ENCODE assay signal across 8 cellular contexts in genomic region chr20:309841-310644, GRCh38. TPM values are rescaled to one million over a fixed set of nuclear protein-coding genes. Genes with fewer than 3 reads are reported as not detected.
DNase-seq lines count a peak whose midpoint lies in the region; ATAC-seq and TF ChIP-seq lines count a peak whose summit lies in the region.

No MANE protein-coding gene starts in this region.

- H3K18ac ChIP-seq in mesenchymal stem cell (ENCODE audit: low read depth in 1 of 2, low read length in 2 of 2), result peak overlapping the region; percentile 86 to 92

- H2AFZ ChIP-seq in mesenchymal stem cell (ENCODE audit: low read depth, low read length), result peak overlapping the region; percentile 43

- no peaks in the 10 kb centered on the region for H3K36me3 Mint-ChIP-seq in endodermal cell (ENCODE audit: low read depth)

- peak overlapping the region; percentile 96 for H3K9ac ChIP-seq in endodermal cell (ENCODE audit: extremely low read depth, low read length, poor library complexity, severe bottlenecking)
- peak overlapping the region; percentile 96 for H3K9ac ChIP-seq in mesenchymal stem cell (ENCODE audit: low read length)

- H3K27ac ChIP-seq in endodermal cell (ENCODE audit: low read depth, low read length) (peak overlapping the region; percentile 100), mesenchymal stem cell (ENCODE audit: low read length, poor library complexity, severe bottlenecking) (peak overlapping the region; percentile 91)

- no peaks in the 10 kb centered on the region for H3K9me3 Mint-ChIP-seq in endodermal cell

- no peaks in the 10 kb centered on the region for H3K36me3 ChIP-seq in endodermal cell (ENCODE audit: control insufficient read depth, insufficient read depth, low read length)
- no peaks in the 10 kb centered on the region for H3K36me3 ChIP-seq in mesenchymal stem cell (ENCODE audit: control insufficient read depth in 1 of 2, insufficient read depth in 2 of 2, low read depth in 1 of 2, low read length in 2 of 2)

- H3K4me3 ChIP-seq in AG04449 (ENCODE audit: low read depth, low read length), result peak overlapping the region; percentile 57
- peak overlapping the region; percentile 86 for H3K4me3 ChIP-seq in endodermal cell (ENCODE audit: low read length)
- H3K4me3 ChIP-seq in mesenchymal stem cell (ENCODE audit: insufficient read depth in 1 of 2, low read depth in 1 of 2, low read length in 2 of 2), result peak overlapping the region; percentile 47 to 78

- no peak overlapping the region for H2AK5ac ChIP-seq in mesenchymal stem cell (ENCODE audit: low read length, severe bottlenecking)

- POLR2A ChIA-PET in AG04449 (lab: Yijun Ruan, JAX), result interaction anchor here (1.0 to 3.0 kb wide), 4 partner anchors 10 to 37 kb away, joined by 4 to 17 read pairs (median 12); partner anchors contain the start of gene SOX12

- peak overlapping the region; percentile 89 for H3K4me2 ChIP-seq in mesenchymal stem cell (ENCODE audit: low read length, poor library complexity, severe bottlenecking)

- TF ChIP-seq CTCF in AG04449 (IDR thresholded peaks at IDR 0.05; ENCODE audit: insufficient read depth, low read length, missing control alignments) (no peak), endodermal cell (conservative IDR thresholded peaks at IDR 0.05) (no peak)

- H3K4me1 ChIP-seq in endodermal cell (ENCODE audit: control insufficient read depth, insufficient read depth, low read length) (no peaks in the 10 kb centered on the region), mesenchymal stem cell (ENCODE audit: control insufficient read depth, insufficient read depth, low read depth, low read length) (peaks cover 5% of the 10 kb centered on the region)

- DNase-seq in AG04449 (ENCODE audit: low read depth, low spot score) (peak; percentile 95), NCI-H524 (lab: John Stamatoyannopoulos, UW) (peak; percentile 100), endodermal cell (peak; percentile 100), mesenchymal stem cell (peak; percentile 100)
- DNase-seq in activated CD8-positive, alpha-beta memory T cell treated with anti-CD3 and anti-CD28 coated beads for 4 hours (ENCODE audit: low read depth in 2 of 2), result peak; percentile 39 to 69
- peak; percentile 68 to 87 (median 80) for DNase-seq in stimulated activated CD4-positive, alpha-beta T cell treated with anti-CD3 and anti-CD28 coated beads, TNF-alpha, amount 100 ng/mL, for 48 hours (ENCODE audit: low read depth in 3 of 3)

- H3K4ac ChIP-seq in mesenchymal stem cell (ENCODE audit: low read depth in 1 of 2, low read length in 2 of 2), result peak overlapping the region; percentile 48 to 96

- ATAC-seq in GM18868 (IDR thresholded peaks at IDR 0.05; ENCODE audit: unreplicated experiment) (peak; percentile 95), HG03135 (IDR thresholded peaks at IDR 0.05; ENCODE audit: unreplicated experiment) (peak; percentile 96)

- H3K4me1 Mint-ChIP-seq in endodermal cell, result peaks cover 11% of the 10 kb centered on the region

- peak overlapping the region; percentile 66 for H3K4me3 Mint-ChIP-seq in endodermal cell

- 3 to 6% methylated on average over 13 to 30 of the region's 31 CpGs for WGBS in endodermal cell (ENCODE audit: insufficient coverage in 1 of 2, insufficient read length in 1 of 2), 2 experiments
- under 1% methylated on average over 29 of the region's 31 CpGs for WGBS in mesenchymal stem cell

- H4K8ac ChIP-seq in mesenchymal stem cell (ENCODE audit: low read length), result peak overlapping the region; percentile 89

- H2BK5ac ChIP-seq in mesenchymal stem cell (ENCODE audit: low read depth, low read length, poor library complexity, severe bottlenecking), result peak overlapping the region; percentile 81

- peaks cover 5% of the 10 kb centered on the region for H3K27me3 Mint-ChIP-seq in endodermal cell (ENCODE audit: insufficient read depth)

- peak overlapping the region; percentile 92 for H3K27ac Mint-ChIP-seq in endodermal cell

- H4K91ac ChIP-seq in mesenchymal stem cell (ENCODE audit: low read length), result peak overlapping the region; percentile 90

- H2BK120ac ChIP-seq in mesenchymal stem cell (ENCODE audit: low read depth, low read length), result peak overlapping the region; percentile 89

- H2BK15ac ChIP-seq in mesenchymal stem cell (ENCODE audit: low read depth, poor library complexity, severe bottlenecking), result peak overlapping the region; percentile 12

- peak overlapping the region; percentile 51 to 90 for H2BK12ac ChIP-seq in mesenchymal stem cell (ENCODE audit: low read length in 2 of 2)

- no peaks in the 10 kb centered on the region for H3K79me1 ChIP-seq in mesenchymal stem cell (replicated peaks; ENCODE audit: low read length, poor library complexity, severe bottlenecking)

- CTCF ChIA-PET in AG04449 (lab: Yijun Ruan, JAX), result interaction anchor here (0.9 to 3.8 kb wide), 5 partner anchors 10 to 44 kb away, joined by 3 to 33 read pairs (median 4); partner anchors contain the start of genes SOX12 and ZCCHC3

- H3K9me3 ChIP-seq in endodermal cell (ENCODE audit: control insufficient read depth, low read length) (no peaks in the 10 kb centered on the region), mesenchymal stem cell (ENCODE audit: control insufficient read depth, low read length) (no peaks in the 10 kb centered on the region)

- peak overlapping the region in 1 of 2 experiments; percentile 70 for H3K23ac ChIP-seq in mesenchymal stem cell (ENCODE audit: low read length in 2 of 2)

- H3K27me3 ChIP-seq in endodermal cell (ENCODE audit: control insufficient read depth, insufficient read depth, low read length, poor library complexity, severe bottlenecking) (no peaks in the 10 kb centered on the region), mesenchymal stem cell (ENCODE audit: control insufficient read depth in 1 of 2, insufficient read depth in 1 of 2, low read length in 2 of 2) (no peaks in the 10 kb centered on the region)

- peak overlapping the region; percentile 39 to 55 for H3K14ac ChIP-seq in mesenchymal stem cell (ENCODE audit: low read length in 2 of 2)

RNA-seq across cellular contexts. Expression of gene ZCCHC3, which starts 12.7 kb away (rescaled TPM):
- total RNA-seq in endodermal cell, result 10 to 100 TPM; 39.5 to 46.1 TPM
- 41.4 TPM for polyA plus RNA-seq in endodermal cell (2013, experiment 1 of 2)
- 36.9 TPM for polyA plus RNA-seq in endodermal cell (2013, experiment 2 of 2)
- 21.9 TPM for polyA plus RNA-seq in mesenchymal stem cell (2013, experiment 1 of 2)
- polyA plus RNA-seq in mesenchymal stem cell (2013, experiment 2 of 2), result 21.3 TPM

RNA-seq across cellular contexts. Expression of gene SOX12, which starts 15.3 kb away (rescaled TPM):
- total RNA-seq in endodermal cell, result 10 to 100 TPM; 71.4 to 81.7 TPM
- 60.7 TPM for polyA plus RNA-seq in endodermal cell (2013, experiment 1 of 2)
- 57.0 TPM for polyA plus RNA-seq in endodermal cell (2013, experiment 2 of 2)
- polyA plus RNA-seq in mesenchymal stem cell (2013, experiment 1 of 2), result 30.8 TPM
- 29.9 TPM for polyA plus RNA-seq in mesenchymal stem cell (2013, experiment 2 of 2)

RNA-seq across cellular contexts. Expression of gene C20orf96, which starts 19.5 kb away (rescaled TPM):
- total RNA-seq in endodermal cell, result 10 to 100 TPM; 21.8 to 29.4 TPM
- 42.1 TPM for polyA plus RNA-seq in endodermal cell (2013, experiment 1 of 2)
- polyA plus RNA-seq in endodermal cell (2013, experiment 2 of 2), result 32.5 TPM
- 15.2 TPM for polyA plus RNA-seq in mesenchymal stem cell (2013, experiment 1 of 2)
- polyA plus RNA-seq in mesenchymal stem cell (2013, experiment 2 of 2), result 14.8 TPM

RNA-seq across cellular contexts. Expression of gene NRSN2, which starts 36.9 kb away (rescaled TPM):
- total RNA-seq in endodermal cell, result 10 to 100 TPM; 24.7 to 38.4 TPM
- polyA plus RNA-seq in endodermal cell (2013, experiment 1 of 2), result 34.9 TPM
- polyA plus RNA-seq in endodermal cell (2013, experiment 2 of 2), result 37.1 TPM
- polyA plus RNA-seq in mesenchymal stem cell (2013, experiment 1 of 2), result 63.0 TPM
- polyA plus RNA-seq in mesenchymal stem cell (2013, experiment 2 of 2), result 60.9 TPM

RNA-seq across cellular contexts. Expression of gene DEFB132, which starts 52.5 kb away (rescaled TPM):
- total RNA-seq in endodermal cell, result not detected
- polyA plus RNA-seq in endodermal cell (2013, experiment 1 of 2), result not detected
- not detected for polyA plus RNA-seq in endodermal cell (2013, experiment 2 of 2)
- not detected for polyA plus RNA-seq in mesenchymal stem cell (2013, experiment 1 of 2)
- not detected for polyA plus RNA-seq in mesenchymal stem cell (2013, experiment 2 of 2)

Comparison
In these comparisons a context has a peak if more than half of its experiments do, and no peak if none do; other contexts are left out.
1. Peak in every context shown above with its lines: DNase-seq, ATAC-seq, H3K4me3 ChIP-seq and H3K27ac ChIP-seq.